Comparison of ENCODE assay signal across 17 cellular contexts in the genomic region with DNA sequence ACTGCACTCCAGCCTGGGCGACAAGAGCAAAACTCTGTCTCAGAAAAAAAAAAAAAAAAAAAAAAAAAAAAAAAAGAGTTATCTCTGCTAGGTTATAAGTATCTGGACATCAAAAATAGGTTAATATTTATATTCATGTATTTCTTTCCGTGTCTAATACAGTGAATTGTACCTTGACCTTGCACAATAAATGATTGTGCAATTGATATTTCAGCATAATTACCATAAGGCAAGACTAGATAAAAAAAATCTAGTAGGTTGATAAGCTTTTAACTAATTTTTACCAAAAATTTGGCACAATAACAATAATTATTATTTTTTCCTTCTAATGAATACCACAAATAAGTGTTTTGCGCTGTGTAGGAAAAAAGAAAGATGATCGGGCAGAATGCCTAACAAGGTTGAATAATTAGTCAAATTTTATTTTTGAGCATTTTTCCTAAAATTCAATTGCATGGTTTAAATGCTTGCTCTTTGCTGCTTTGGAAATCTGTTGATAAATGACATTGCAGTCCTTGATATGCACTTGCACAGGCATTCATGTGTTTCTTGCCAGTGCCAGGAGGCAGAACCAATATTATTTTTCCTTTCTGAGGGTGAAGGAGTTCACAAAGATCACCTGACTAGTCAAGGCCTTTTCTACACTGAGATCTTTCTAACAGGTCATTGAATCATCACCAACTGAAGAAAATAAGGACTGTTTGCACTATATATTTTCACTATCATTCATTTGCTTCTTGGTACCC.
DNase-seq lines count a peak whose midpoint lies in the region; ATAC-seq, FAIRE-seq and TF ChIP-seq lines count a peak whose summit lies in the region.
"Had no signal": no experiment of that assay in that cellular context is flagged by ENCODE, and none has a peak within 500 bp of the region (broad histone marks: within the 10 kb centered on the region; RNA-seq: fewer than 3 reads in every experiment).

No MANE protein-coding gene starts in this region.

- H3K4me1 ChIP-seq in HepG2 (ENCODE audit: insufficient read depth, low read length) (no peaks in the 10 kb centered on the region), right lobe of liver (no peaks in the 10 kb centered on the region), parathyroid adenoma (peaks cover 3% of the 10 kb centered on the region)
- H3K4me1 ChIP-seq: HAP-1 had no signal

- H3K4me2 ChIP-seq in HepG2 (ENCODE audit: low read depth, low read length), result no peak overlapping the region
- peak overlapping the region; percentile 22 for H3K4me2 ChIP-seq in parathyroid adenoma (ENCODE audit: low read length)
- H3K4me2 ChIP-seq: KMS-11 had no signal

- H3K9ac ChIP-seq in HepG2 (ENCODE audit: insufficient read depth, low read depth, low read length) (no peak overlapping the region), parathyroid adenoma (no peak overlapping the region)
- H3K9ac ChIP-seq: KMS-11 had no signal

- H3K27me3 Mint-ChIP-seq in stimulated activated naive B cell treated with anti-CD40 and anti-IgM and Interleukin-4, amounts not matched to agents 10 μg/mL and 1 μg/mL and 100 μg/mL, for 72 hours, result peaks cover 0 to 5% of the 10 kb centered on the region in 2 donors

- H3K27ac Mint-ChIP-seq in stimulated activated naive B cell treated with anti-CD40 and anti-IgM and Interleukin-4, amounts not matched to agents 10 μg/mL and 1 μg/mL and 100 μg/mL, for 72 hours, result no peak overlapping the region
- H3K27ac Mint-ChIP-seq: CD8-positive, alpha-beta T cell; HFFc6; IgD-negative memory B cell had no signal

- H3K36me3 Mint-ChIP-seq in stimulated activated naive B cell treated with anti-CD40 and anti-IgM and Interleukin-4, amounts not matched to agents 10 μg/mL and 1 μg/mL and 100 μg/mL, for 72 hours, result no peaks in the 10 kb centered on the region
- H3K36me3 Mint-ChIP-seq: CD14-positive monocyte; CD8-positive, alpha-beta T cell had no signal

- H3K4me3 ChIP-seq in HepG2 (replicated peaks in 1 of 3; ENCODE audit: insufficient read depth in 1 of 3, low read depth in 2 of 3, low read length in 3 of 3) (no peak overlapping the region), right lobe of liver (no peak overlapping the region), parathyroid adenoma (ENCODE audit: low read depth, low read length) (no peak overlapping the region)
- H3K4me3 ChIP-seq: HAP-1 had no signal

- H3K27ac ChIP-seq in HepG2 (ENCODE audit: extremely low read length, insufficient read depth, low read length) (no peak overlapping the region), right lobe of liver (no peak overlapping the region), parathyroid adenoma (no peak overlapping the region)
- H3K27ac ChIP-seq: KMS-11 had no signal

- DNase-seq in HepG2 (ENCODE audit: low spot score) (no peak), right lobe of liver (no peak), amniotic epithelial cell (ENCODE audit: low read depth) (peak; percentile 61)
- no peak for DNase-seq in stimulated activated CD4-positive, alpha-beta T cell treated with anti-CD3 and anti-CD28 coated beads, Interleukin-4, amount 100 ng/mL, for 4 hours
- no peak for DNase-seq in stimulated activated naive B cell treated with anti-CD40 and anti-IgM and Interleukin-4, amounts not matched to agents 10 μg/mL and 1 μg/mL and 100 μg/mL, for 72 hours
- DNase-seq: CD8-positive, alpha-beta T cell; COR-L47; DMS53; GF-D8; HFFc6 had no signal

- in situ Hi-C loops in HepG2 (cut with HindIII; ENCODE audit: extremely low pct_ligation_motif_present, low pct_unique_long_range_greater_than_20kb), result no loop called here

- POLR2A ChIA-PET in HepG2 (lab: Yijun Ruan, JAX), result interaction anchor here (0.7 kb wide), 1 partner anchor 133 kb away, joined by 3 read pairs; no protein-coding TSS in a partner anchor

- peaks cover 0 to 1% of the 10 kb centered on the region in 2 donors for H3K9me3 Mint-ChIP-seq in stimulated activated naive B cell treated with anti-CD40 and anti-IgM and Interleukin-4, amounts not matched to agents 10 μg/mL and 1 μg/mL and 100 μg/mL, for 72 hours
- H3K9me3 Mint-ChIP-seq: CD8-positive, alpha-beta T cell; HFFc6 had no signal

- H3K9me3 ChIP-seq in HepG2 (ENCODE audit: low read length), result no peaks in the 10 kb centered on the region
- no peaks in the 10 kb centered on the region for H3K9me3 ChIP-seq in right lobe of liver
- no peaks in the 10 kb centered on the region for H3K9me3 ChIP-seq in parathyroid adenoma (ENCODE audit: control insufficient read depth, low read length)
- H3K9me3 ChIP-seq: HAP-1 had no signal

- TF ChIP-seq CTCF in HepG2 (CRISPR knock-in tag; IDR thresholded peaks at IDR 0.05), result no peak
- TF ChIP-seq CTCF in right lobe of liver (IDR thresholded peaks at IDR 0.05), result no peak
- TF ChIP-seq CTCF in parathyroid adenoma (IDR thresholded peaks at IDR 0.05), result no peak

- H3K36me3 ChIP-seq in HepG2 (replicated peaks in 1 of 2; ENCODE audit: control insufficient read depth in 1 of 2, insufficient read depth in 2 of 2, low read length in 2 of 2) (no peaks in the 10 kb centered on the region), right lobe of liver (no peaks in the 10 kb centered on the region), parathyroid adenoma (ENCODE audit: control insufficient read depth, insufficient read depth, low read length) (no peaks in the 10 kb centered on the region)
- H3K36me3 ChIP-seq: HAP-1 had no signal

- no peaks in the 10 kb centered on the region for H3K4me1 Mint-ChIP-seq in stimulated activated naive B cell treated with anti-CD40 and anti-IgM and Interleukin-4, amounts not matched to agents 10 μg/mL and 1 μg/mL and 100 μg/mL, for 72 hours

- no peak for FAIRE-seq in HepG2 (lab: Jason Lieb, UNC)
- FAIRE-seq: H1 had no signal

- H3K4me3 Mint-ChIP-seq in stimulated activated naive B cell treated with anti-CD40 and anti-IgM and Interleukin-4, amounts not matched to agents 10 μg/mL and 1 μg/mL and 100 μg/mL, for 72 hours, result no peak overlapping the region
- H3K4me3 Mint-ChIP-seq: CD14-positive monocyte; CD8-positive, alpha-beta T cell; HFFc6; IgD-negative memory B cell had no signal

- no peak for ATAC-seq in HepG2
- no peak for ATAC-seq in right lobe of liver
- no peak for ATAC-seq in stimulated activated naive B cell treated with anti-CD40 and anti-IgM and Interleukin-4, amounts not matched to agents 10 μg/mL and 1 μg/mL and 100 μg/mL, for 72 hours (replicated peaks)
- ATAC-seq in HG02588 (IDR thresholded peaks at IDR 0.05; ENCODE audit: unreplicated experiment), result no peak
- ATAC-seq: CD8-positive, alpha-beta T cell had no signal

- WGBS in HepG2 (ENCODE audit: low lambda C conversion rate), result 52% methylated on average over 4 of the region's 4 CpGs
- WGBS in right lobe of liver (ENCODE audit: insufficient coverage, low coverage, low lambda C conversion rate, missing lambda C conversion rate), result 74% methylated on average over 4 of the region's 4 CpGs

- no TSS peak for BruUV-seq in HepG2 (replicated peaks; lab: Mats Ljungman, UMichigan)

- TF ChIP-seq EP300 in HepG2 (IDR thresholded peaks at IDR 0.05; ENCODE audit: low read depth in 2 of 2, low read length in 2 of 2), result no peak
- TF ChIP-seq EP300 in HepG2 (CRISPR knock-in tag; IDR thresholded peaks at IDR 0.05; ENCODE audit: borderline replicate concordance), result no peak

- H3K79me2 ChIP-seq in HepG2 (ENCODE audit: insufficient read depth, low read length) (no peaks in the 10 kb centered on the region), parathyroid adenoma (no peaks in the 10 kb centered on the region)

- no peaks in the 10 kb centered on the region for H4K20me1 ChIP-seq in HepG2 (ENCODE audit: insufficient read depth, low read length)

- intact Hi-C loops in HepG2 (cut with micrococcal nuclease; ENCODE audit: unreplicated experiment), result no loop called here
- intact Hi-C loops in right lobe of liver (cut with DNase I), result no loop called here

- CTCF ChIA-PET in HepG2 (lab: Yijun Ruan, JAX; ENCODE audit: low intra/inter-chr PET ratio, low total read pairs), result no interaction called here

- no peak for TF ChIP-seq RAD21 in HepG2 (CRISPR knock-in tag; IDR thresholded peaks at IDR 0.05)

- H3K27me3 ChIP-seq in HepG2 (ENCODE audit: control insufficient read depth in 1 of 2, insufficient read depth in 2 of 2, low read length in 2 of 2) (no peaks in the 10 kb centered on the region), right lobe of liver (no peaks in the 10 kb centered on the region), parathyroid adenoma (ENCODE audit: control insufficient read depth, insufficient read depth, low read length) (no peaks in the 10 kb centered on the region)

- TF ChIP-seq POLR2A in HepG2 (IDR thresholded peaks at IDR 0.05; ENCODE audit: insufficient read depth in 1 of 2, low read depth in 2 of 2, low read length in 2 of 2), result no peak
- no peak for TF ChIP-seq POLR2A in right lobe of liver (IDR thresholded peaks at IDR 0.05)

- H2AFZ ChIP-seq in HepG2 (ENCODE audit: low read length) (no peak overlapping the region), parathyroid adenoma (no peak overlapping the region)

TF ChIP-seq in HepG2, 621 proteins besides CTCF, POLR2A, EP300 and RAD21 (continues in another document):
- peak; percentile 63 for TF ChIP-seq CEBPB (IDR thresholded peaks at IDR 0.05; ENCODE audit: borderline replicate concordance, low read depth, low read length)
- TF ChIP-seq, protein P1, sequence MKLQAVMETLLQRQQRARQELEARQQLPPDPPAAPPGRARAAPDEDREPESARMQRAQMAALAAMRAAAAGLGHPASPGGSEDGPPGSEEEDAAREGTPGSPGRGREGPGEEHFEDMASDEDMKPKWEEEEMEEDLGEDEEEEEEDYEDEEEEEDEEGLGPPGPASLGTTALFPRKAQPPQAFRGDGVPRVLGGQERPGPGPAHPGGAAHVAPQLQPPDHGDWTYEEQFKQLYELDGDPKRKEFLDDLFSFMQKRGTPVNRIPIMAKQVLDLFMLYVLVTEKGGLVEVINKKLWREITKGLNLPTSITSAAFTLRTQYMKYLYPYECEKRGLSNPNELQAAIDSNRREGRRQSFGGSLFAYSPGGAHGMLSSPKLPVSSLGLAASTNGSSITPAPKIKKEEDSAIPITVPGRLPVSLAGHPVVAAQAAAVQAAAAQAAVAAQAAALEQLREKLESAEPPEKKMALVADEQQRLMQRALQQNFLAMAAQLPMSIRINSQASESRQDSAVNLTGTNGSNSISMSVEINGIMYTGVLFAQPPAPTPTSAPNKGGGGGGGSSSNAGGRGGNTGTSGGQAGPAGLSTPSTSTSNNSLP (IDR thresholded peaks at IDR 0.05; ENCODE audit: low read depth, low read length), result no peak
